29 cellular contexts compared by ENCODE assay signal in genomic region chr2:3446381-3446780, GRCh38.
"Had no signal": no experiment of that assay in that cellular context is flagged by ENCODE, and none has a peak within 500 bp of the region (broad histone marks: within the 10 kb centered on the region; RNA-seq: fewer than 3 reads in every experiment).

No MANE protein-coding gene starts in this region.

- H3K27me3 Mint-ChIP-seq: activated CD4-positive, alpha-beta T cell treated with anti-CD3 and anti-CD28 coated beads, Interleukin-2, amount 10 ng/mL, durations not matched to agents 7 days and 5 days; activated naive CD4-positive, alpha-beta T cell treated with anti-CD3 and anti-CD28 coated beads, Interleukin-2, amount 10 ng/mL, durations not matched to agents 7 days and 5 days; activated naive CD8-positive, alpha-beta T cell treated with anti-CD3 and anti-CD28 coated beads, Interleukin-2, amount 10 ng/mL, durations not matched to agents 7 days and 5 days; activated T-cell treated with anti-CD3 and anti-CD28 coated beads, Interleukin-2, amount 50 U/mL, for 24 hours; brain had no signal

- H3K4me3 ChIP-seq: ascending aorta, breast epithelium, cardiac muscle cell, colonic mucosa, esophagus muscularis mucosa, gastroesophageal sphincter, heart right ventricle had no signal

- H3K27ac Mint-ChIP-seq: activated CD4-positive, alpha-beta T cell treated with anti-CD3 and anti-CD28 coated beads, Interleukin-2, amount 10 ng/mL, durations not matched to agents 7 days and 5 days; activated CD8-positive, alpha-beta T cell treated with anti-CD3 and anti-CD28 coated beads, Interleukin-2, amount 10 ng/mL, durations not matched to agents 7 days and 5 days; activated naive CD4-positive, alpha-beta T cell treated with anti-CD3 and anti-CD28 coated beads, Interleukin-2, amount 10 ng/mL, durations not matched to agents 7 days and 5 days; activated naive CD8-positive, alpha-beta T cell treated with anti-CD3 and anti-CD28 coated beads, Interleukin-2, amount 10 ng/mL, durations not matched to agents 7 days and 5 days; activated T-cell treated with anti-CD3 and anti-CD28 coated beads, Interleukin-2, amount 50 U/mL, for 24 hours; activated T-cell treated with anti-CD3 and anti-CD28 coated beads, Interleukin-2, amount 50 U/mL, for 72 hours; WTC11 had no signal

- H3K36me3 ChIP-seq: breast epithelium had no signal

- H3K9me3 Mint-ChIP-seq: activated CD4-positive, alpha-beta T cell treated with anti-CD3 and anti-CD28 coated beads, Interleukin-2, amount 10 ng/mL, durations not matched to agents 7 days and 5 days; activated naive CD4-positive, alpha-beta T cell treated with anti-CD3 and anti-CD28 coated beads, Interleukin-2, amount 10 ng/mL, durations not matched to agents 7 days and 5 days; activated naive CD4-positive, alpha-beta T cell treated with anti-CD3 and anti-CD28 coated beads, Interleukin-2, amount 50 U/mL, for 72 hours; activated naive CD8-positive, alpha-beta T cell treated with anti-CD3 and anti-CD28 coated beads, Interleukin-2, amount 10 ng/mL, durations not matched to agents 7 days and 5 days; activated T-cell treated with anti-CD3 and anti-CD28 coated beads, Interleukin-2, amount 50 U/mL, for 24 hours; activated T-cell treated with anti-CD3 and anti-CD28 coated beads, Interleukin-2, amount 50 U/mL, for 72 hours; brain; WTC11 had no signal

- H3K27me3 ChIP-seq: ascending aorta, breast epithelium, cardiac muscle cell, colonic mucosa, esophagus muscularis mucosa, foreskin keratinocyte, gastroesophageal sphincter, heart right ventricle had no signal

- DNase-seq: activated CD4-positive, alpha-beta T cell treated with anti-CD3 and anti-CD28 coated beads for 1 hour; activated CD4-positive, alpha-beta T cell treated with anti-CD3 and anti-CD28 coated beads for 4 hours; activated CD4-positive, alpha-beta T cell treated with anti-CD3 and anti-CD28 coated beads, Interleukin-2, amount 10 ng/mL, durations not matched to agents 7 days and 5 days; activated CD4-positive, alpha-beta T cell treated with anti-CD3 and anti-CD28 coated beads, Interleukin-2, amount 50 U/mL, for 4 hours; activated CD8-positive, alpha-beta T cell treated with anti-CD3 and anti-CD28 coated beads, Interleukin-2, amount 10 ng/mL, durations not matched to agents 7 days and 5 days; activated gamma-delta T cell; activated naive CD4-positive, alpha-beta T cell; activated naive CD4-positive, alpha-beta T cell treated with anti-CD3 and anti-CD28 coated beads, Interleukin-2, amount 10 ng/mL, durations not matched to agents 7 days and 5 days; activated naive CD8-positive, alpha-beta T cell treated with anti-CD3 and anti-CD28 coated beads, Interleukin-2, amount 10 ng/mL, durations not matched to agents 7 days and 5 days; activated T-cell treated with anti-CD3 and anti-CD28 coated beads for 4 hours; activated T-cell treated with anti-CD3 and anti-CD28 coated beads, Interleukin-2, amount 50 U/mL, for 24 hours; activated T-cell treated with anti-CD3 and anti-CD28 coated beads, Interleukin-2, amount 50 U/mL, for 72 hours; central memory CD4-positive, alpha-beta T cell; cerebellar nuclear complex; colonic mucosa; effector CD8-positive, alpha-beta T cell; erythroblast; foreskin keratinocyte; heart right ventricle; T-helper 2 cell had no signal

- H3K27ac ChIP-seq: ascending aorta, breast epithelium, cardiac muscle cell, colonic mucosa, esophagus muscularis mucosa, foreskin keratinocyte, gastroesophageal sphincter, VCaP had no signal

- H3K4me3 Mint-ChIP-seq: activated CD4-positive, alpha-beta T cell treated with anti-CD3 and anti-CD28 coated beads, Interleukin-2, amount 10 ng/mL, durations not matched to agents 7 days and 5 days; activated CD8-positive, alpha-beta T cell treated with anti-CD3 and anti-CD28 coated beads, Interleukin-2, amount 10 ng/mL, durations not matched to agents 7 days and 5 days; activated naive CD4-positive, alpha-beta T cell treated with anti-CD3 and anti-CD28 coated beads, Interleukin-2, amount 10 ng/mL, durations not matched to agents 7 days and 5 days; activated naive CD8-positive, alpha-beta T cell treated with anti-CD3 and anti-CD28 coated beads, Interleukin-2, amount 10 ng/mL, durations not matched to agents 7 days and 5 days; activated T-cell treated with anti-CD3 and anti-CD28 coated beads, Interleukin-2, amount 50 U/mL, for 24 hours; activated T-cell treated with anti-CD3 and anti-CD28 coated beads, Interleukin-2, amount 50 U/mL, for 72 hours; brain; WTC11 had no signal

- H3K4me1 Mint-ChIP-seq: activated naive CD4-positive, alpha-beta T cell treated with anti-CD3 and anti-CD28 coated beads, Interleukin-2, amount 10 ng/mL, durations not matched to agents 7 days and 5 days; activated naive CD8-positive, alpha-beta T cell treated with anti-CD3 and anti-CD28 coated beads, Interleukin-2, amount 10 ng/mL, durations not matched to agents 7 days and 5 days; WTC11 had no signal

- ATAC-seq: activated CD8-positive, alpha-beta T cell treated with anti-CD3 and anti-CD28 coated beads, Interleukin-2, amount 10 ng/mL, durations not matched to agents 7 days and 5 days; activated naive CD4-positive, alpha-beta T cell treated with anti-CD3 and anti-CD28 coated beads, Interleukin-2, amount 50 U/mL, for 72 hours; activated T-cell treated with anti-CD3 and anti-CD28 coated beads, Interleukin-2, amount 50 U/mL, for 72 hours; foreskin keratinocyte; gastroesophageal sphincter; heart right ventricle; WTC11 had no signal

- H3K4me1 ChIP-seq: ascending aorta, breast epithelium, colonic mucosa, foreskin keratinocyte had no signal

- H3K9me3 ChIP-seq: ascending aorta, breast epithelium, colonic mucosa, esophagus muscularis mucosa, gastroesophageal sphincter had no signal
